8 cellular contexts compared by ENCODE assay signal in genomic region chr10:13219685-13220670, GRCh38. TPM values are rescaled to one million over a fixed set of nuclear protein-coding genes. Genes with fewer than 3 reads are reported as not detected.
DNase-seq lines count a peak whose midpoint lies in the region; ATAC-seq and TF ChIP-seq lines count a peak whose summit lies in the region.

No MANE protein-coding gene starts in this region.

- H3K36me3 Mint-ChIP-seq in Caco-2 (ENCODE audit: insufficient read depth, unreplicated experiment) = no peaks in the 10 kb centered on the region
- H3K36me3 Mint-ChIP-seq in H9 (ENCODE audit: insufficient read depth in 1 of 3, low read depth in 3 of 3) = peaks cover 0 to 3% (median 0%) of the 10 kb centered on the region in 3 experiments; a peak in 2 of 7 replicates
- H3K36me3 Mint-ChIP-seq in mesothelial cell of epicardium = no peaks in the 10 kb centered on the region

- peak; percentile 60 to 81 for TF ChIP-seq CTCF in Caco-2 (IDR thresholded peaks at IDR 0.05; ENCODE audit: insufficient read depth in 1 of 2, low read depth in 1 of 2, low read length in 1 of 2, severe bottlenecking in 1 of 2, unreplicated experiment in 1 of 2)
- peak; percentile 57; the same call in 2 of the 3 replicates for TF ChIP-seq CTCF in H9 (conservative IDR thresholded peaks at IDR 0.05)
- peak; percentile 21 for TF ChIP-seq CTCF in RWPE2 (IDR thresholded peaks at IDR 0.05; ENCODE audit: poor library complexity, severe bottlenecking)
- TF ChIP-seq CTCF in mesothelial cell of epicardium (IDR thresholded peaks at IDR 0.05; ENCODE audit: unreplicated experiment) = no peak

- H3K4me3 Mint-ChIP-seq in Caco-2 (ENCODE audit: unreplicated experiment) (no peak overlapping the region), H9 (no peak overlapping the region), mesothelial cell of epicardium (no peak overlapping the region)

- H4K8ac ChIP-seq in H9 (replicated peaks; ENCODE audit: insufficient read length, low read depth, low read length) = no peak overlapping the region

- no peaks in the 10 kb centered on the region for H3K27me3 Mint-ChIP-seq in Caco-2 (ENCODE audit: insufficient read depth, unreplicated experiment)
- no peaks in the 10 kb centered on the region; the same call in 1 of the 2 replicates for H3K27me3 Mint-ChIP-seq in H9 (ENCODE audit: low read depth)
- H3K27me3 Mint-ChIP-seq in mesothelial cell of epicardium (ENCODE audit: low read depth) = no peaks in the 10 kb centered on the region

- H3K9me3 Mint-ChIP-seq in Caco-2 (ENCODE audit: unreplicated experiment) (no peaks in the 10 kb centered on the region), H9 (no peaks in the 10 kb centered on the region; a peak in 1 of 5 replicates), mesothelial cell of epicardium (peaks cover 12% of the 10 kb centered on the region)

- H3K4me3 ChIP-seq in Caco-2 (ENCODE audit: low read depth, low read length) (no peak overlapping the region), RWPE2 (ENCODE audit: severe bottlenecking) (no peak overlapping the region)

- H2BK5ac ChIP-seq in H9 (ENCODE audit: insufficient read length, low read length) = no peak overlapping the region

- no TSS peak for BruUV-seq in Caco-2 (replicated peaks; lab: Mats Ljungman, UMichigan)

- POLR2A ChIA-PET in Caco-2 (lab: Charles Lee) = interaction anchor here (0.6 to 0.9 kb wide), 2 partner anchors 80 to 1323 kb away, joined by 3 to 5 read pairs; partner anchors contain the start of gene PHYH

- H3K4me1 ChIP-seq in Caco-2 (no peaks in the 10 kb centered on the region), H9 (ENCODE audit: insufficient read depth, low read length) (peaks cover 3% of the 10 kb centered on the region; the same call in 1 of the 2 replicates), RWPE2 (ENCODE audit: insufficient read depth, poor library complexity, severe bottlenecking) (no peaks in the 10 kb centered on the region)

- no peak overlapping the region for H4K91ac ChIP-seq in H9 (ENCODE audit: insufficient read length, low read depth, low read length)

- H3K27me3 ChIP-seq in Caco-2 (replicated peaks; ENCODE audit: control insufficient read depth, insufficient read depth, low read length) (no peaks in the 10 kb centered on the region), H9 (ENCODE audit: insufficient read depth, low read length) (no peaks in the 10 kb centered on the region), RWPE2 (ENCODE audit: insufficient read depth, poor library complexity, severe bottlenecking) (no peaks in the 10 kb centered on the region)

- no peak overlapping the region for H2AK5ac ChIP-seq in H9 (ENCODE audit: insufficient read length, low read length)

- H2BK120ac ChIP-seq in H9 (ENCODE audit: low read depth, low read length, poor library complexity, severe bottlenecking) = no peak overlapping the region

- no peaks in the 10 kb centered on the region for H3K79me2 ChIP-seq in H9 (ENCODE audit: insufficient read depth, low read length)

- no peak overlapping the region for H3T11ph ChIP-seq in H9 (ENCODE audit: low read length)

- H3K27ac ChIP-seq in H9 (ENCODE audit: insufficient read length, low read depth, low read length) = no peak overlapping the region
- H3K27ac ChIP-seq in RWPE2 (ENCODE audit: poor library complexity, severe bottlenecking) = no peak overlapping the region

- no peak overlapping the region for H3K18ac ChIP-seq in H9 (ENCODE audit: insufficient read length, low read depth, low read length)

- no peak overlapping the region for H3K14ac ChIP-seq in H9 (ENCODE audit: insufficient read depth, low read length)

- H2AFZ ChIP-seq in H9 (ENCODE audit: low read length) = no peak overlapping the region

- H3K56ac ChIP-seq in H9 (ENCODE audit: insufficient read length, low read depth, low read length) = no peak overlapping the region

- H3K79me1 ChIP-seq in H9 (ENCODE audit: insufficient read depth, low read depth, low read length, poor library complexity, severe bottlenecking) = no peaks in the 10 kb centered on the region

- H3K4me2 ChIP-seq in H9 (ENCODE audit: insufficient read depth, insufficient read length, low read length) = no peak overlapping the region

- H3K4me1 Mint-ChIP-seq in Caco-2 (ENCODE audit: low read depth, unreplicated experiment) (no peaks in the 10 kb centered on the region), H9 (peaks cover 5 to 8% of the 10 kb centered on the region in 2 experiments), mesothelial cell of epicardium (no peaks in the 10 kb centered on the region)

- H3K23me2 ChIP-seq in H9 (ENCODE audit: insufficient read length, low read depth, low read length, poor library complexity, severe bottlenecking) = no peaks in the 10 kb centered on the region

- no peak overlapping the region for H2BK12ac ChIP-seq in H9 (ENCODE audit: insufficient read length, low read depth, low read length)

- no peak overlapping the region for H3K9ac ChIP-seq in H9 (ENCODE audit: extremely low read depth, insufficient read length, low read length)

- peak; percentile 70 to 73 for DNase-seq in Caco-2
- peak; percentile 64 for DNase-seq in H9
- no peak for DNase-seq in RWPE2 (ENCODE audit: low spot score)
- DNase-seq in kidney tubule cell (ENCODE audit: low spot score) = peak; percentile 78
- no peak for DNase-seq in mesothelial cell of epicardium (ENCODE audit: low spot score in 2 of 2, unreplicated experiment in 2 of 2)

- CTCF ChIA-PET in Caco-2 (lab: Charles Lee) = interaction anchor here (0.6 to 1.2 kb wide), 3 partner anchors 80 to 871 kb away, joined by 3 to 4 read pairs (median 4); partner anchors contain the start of gene PHYH

- no peak overlapping the region for H3K27ac Mint-ChIP-seq in Caco-2 (ENCODE audit: unreplicated experiment)
- H3K27ac Mint-ChIP-seq in H9 = 0 out of 7 replicates have a peak overlapping the region, but pooled peaks of 1 of the 3 experiments have one; percentile 53
- H3K27ac Mint-ChIP-seq in mesothelial cell of epicardium = no peak overlapping the region

- no peak overlapping the region for H2BK20ac ChIP-seq in H9 (ENCODE audit: low read depth, low read length, poor library complexity, severe bottlenecking)

- no peak overlapping the region for H3K4ac ChIP-seq in H9 (ENCODE audit: low read depth, low read length)

- no peak overlapping the region for H2BK15ac ChIP-seq in H9 (ENCODE audit: low read depth, low read length)

- no peaks in the 10 kb centered on the region for H3K36me3 ChIP-seq in Caco-2 (ENCODE audit: control insufficient read depth, insufficient read depth, low read length)
- no peaks in the 10 kb centered on the region for H3K36me3 ChIP-seq in RWPE2 (ENCODE audit: low read depth)

- H3K9me3 ChIP-seq in Caco-2 (no peaks in the 10 kb centered on the region), H9 (ENCODE audit: control insufficient read depth, low read depth, low read length) (no peaks in the 10 kb centered on the region), RWPE2 (ENCODE audit: severe bottlenecking) (no peaks in the 10 kb centered on the region)

- H3K23ac ChIP-seq in H9 (ENCODE audit: insufficient read length, low read depth, low read length) = no peak overlapping the region

- no CpG with 5 or more reads among the region's 12 CpGs for WGBS in H9 (ENCODE audit: extremely low coverage, insufficient read length, low lambda C conversion rate)

- intact Hi-C loops in Caco-2 (cut with micrococcal nuclease; ENCODE audit: unreplicated experiment) = loop anchor here (1.0 kb wide), 1 partner anchor 82 kb away; no protein-coding TSS in a partner anchor

- H4K5ac ChIP-seq in H9 (ENCODE audit: insufficient read length, low read depth, low read length) = no peak overlapping the region

- no peaks in the 10 kb centered on the region for H4K20me1 ChIP-seq in H9 (ENCODE audit: control insufficient read depth, insufficient read depth, insufficient read length)

- ATAC-seq in RWPE2 (ENCODE audit: low read depth) (peak; percentile 49; the same call in 1 of the 3 replicates), GM21619 (IDR thresholded peaks at IDR 0.05; ENCODE audit: unreplicated experiment) (no peak), HG03378 (IDR thresholded peaks at IDR 0.05; ENCODE audit: unreplicated experiment) (no peak), GM18517 (IDR thresholded peaks at IDR 0.05; ENCODE audit: unreplicated experiment) (no peak)

RNA-seq across cellular contexts. Expression of gene UCMA, which starts 14.2 kb away (rescaled TPM):
- not detected in 2 replicates for total RNA-seq in Caco-2 (2022)
- not detected in 2 replicates for total RNA-seq in H9 (2021)
- total RNA-seq in mesothelial cell of epicardium = not detected in 3 replicates

RNA-seq across cellular contexts. Expression of gene MCM10, which starts 58.6 kb away (rescaled TPM):
- 55.0 and 62.6 TPM in 2 replicates for total RNA-seq in Caco-2 (2022)
- 63.9 and 67.4 TPM in 2 replicates for total RNA-seq in H9 (2021)
- total RNA-seq in mesothelial cell of epicardium = 10.4 to 14.8 TPM (median 12.5 TPM) in 3 replicates

Comparison
In these comparisons a context has a peak if more than half of its experiments do, and no peak if none do; other contexts are left out.
1. DNase-seq: peak in Caco-2 (2 of 2), H9 (single experiment) and kidney tubule cell (single experiment); none in RWPE2 (single experiment) and mesothelial cell of epicardium (0 of 2).